ENCODE assay signal across 8 cellular contexts in the genomic region with DNA sequence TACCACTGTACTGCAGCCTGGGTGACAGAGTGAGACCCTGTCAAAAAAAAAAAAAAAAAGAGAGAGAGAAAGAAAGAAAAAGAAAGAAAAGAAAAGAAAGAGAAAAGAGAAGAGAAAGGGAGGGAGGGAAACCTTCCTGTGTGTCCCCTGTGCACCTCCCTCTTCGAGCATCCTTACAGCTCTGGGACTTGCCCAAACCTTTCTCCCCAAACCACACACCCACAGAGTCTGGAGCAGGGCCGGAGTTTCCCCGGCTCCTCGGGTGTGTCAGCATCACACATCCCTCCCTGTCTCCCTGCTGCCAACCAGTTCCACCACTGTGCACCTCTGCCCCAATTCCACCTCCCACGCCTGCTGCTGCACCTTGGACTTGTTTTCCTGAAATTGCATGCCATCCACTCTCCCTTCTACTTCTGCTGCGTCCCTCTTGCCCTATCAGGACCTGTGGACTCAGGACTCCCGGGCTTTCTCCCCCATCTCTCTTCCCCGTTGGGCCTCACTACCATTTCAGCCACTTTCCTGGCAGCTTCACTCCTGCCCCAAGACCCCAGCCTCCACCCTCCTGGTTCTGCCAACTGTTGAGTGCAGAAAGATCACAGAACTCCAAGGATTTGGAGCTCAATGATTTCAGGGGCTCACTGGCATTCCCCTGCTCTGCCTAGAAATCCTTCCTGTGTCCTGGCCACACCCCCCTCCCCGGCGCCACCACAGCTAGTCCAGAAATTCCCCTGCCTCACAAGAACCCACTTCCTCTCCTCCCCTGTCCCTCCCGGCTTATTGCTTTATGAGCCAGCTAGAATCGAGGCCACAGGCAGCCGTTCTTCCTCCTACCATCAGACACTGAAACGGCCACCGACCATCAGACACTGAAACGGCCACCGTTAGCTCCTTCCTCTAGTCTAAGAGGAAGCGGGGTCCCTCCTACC. TPM values are rescaled to one million over a fixed set of nuclear protein-coding genes. Genes with fewer than 3 reads are reported as not detected.
A peak's percentile ranks its signal among the peaks of the same experiment; 100 is the strongest.
DNase-seq lines count a peak whose midpoint lies in the region; ATAC-seq lines count a peak whose summit lies in the region.

No MANE protein-coding gene starts in this region.

- peak overlapping the region; percentile 7; the same call in 1 of the 2 replicates for H3K9ac ChIP-seq in Karpas-422 (ENCODE audit: low read length)

- H2AFZ ChIP-seq in Karpas-422 (ENCODE audit: low read length): no peak overlapping the region

- H4K20me1 ChIP-seq in Karpas-422 (ENCODE audit: insufficient read depth, low read depth, low read length): no peaks in the 10 kb centered on the region

- H3K27ac Mint-ChIP-seq in activated T-helper 17 cell treated with anti-CD3 and anti-CD28 coated beads, Interleukin-2, amount 50 U/mL, for 72 hours: peak overlapping the region; percentile 97
- H3K27ac Mint-ChIP-seq in immature natural killer cell: peak overlapping the region in 5 of 6 donors; percentile 17 to 74 (median 52)
- H3K27ac Mint-ChIP-seq in stimulated activated naive B cell treated with anti-CD40 and anti-IgM and Interleukin-4, amounts not matched to agents 10 μg/mL and 1 μg/mL and 100 μg/mL, for 72 hours: peak overlapping the region; percentile 84

- peaks cover 6% of the 10 kb centered on the region for H3K4me1 ChIP-seq in Karpas-422 (ENCODE audit: low read length)

- H3K27ac ChIP-seq in Karpas-422 (ENCODE audit: low read length): no peak overlapping the region

- peaks cover 12% of the 10 kb centered on the region for H3K36me3 Mint-ChIP-seq in activated T-helper 17 cell treated with anti-CD3 and anti-CD28 coated beads, Interleukin-2, amount 50 U/mL, for 72 hours (ENCODE audit: low read depth)
- H3K36me3 Mint-ChIP-seq in immature natural killer cell: peaks cover 0 to 16% (median 3%) of the 10 kb centered on the region in 3 donors
- peaks cover 15 to 17% of the 10 kb centered on the region in 2 donors for H3K36me3 Mint-ChIP-seq in stimulated activated naive B cell treated with anti-CD40 and anti-IgM and Interleukin-4, amounts not matched to agents 10 μg/mL and 1 μg/mL and 100 μg/mL, for 72 hours

- no peaks in the 10 kb centered on the region for H3K9me2 ChIP-seq in Karpas-422 (replicated peaks; ENCODE audit: insufficient read depth, low read length)

- H3K9me3 Mint-ChIP-seq in activated T-helper 17 cell treated with anti-CD3 and anti-CD28 coated beads, Interleukin-2, amount 50 U/mL, for 72 hours: no peaks in the 10 kb centered on the region
- no peaks in the 10 kb centered on the region for H3K9me3 Mint-ChIP-seq in immature natural killer cell
- no peaks in the 10 kb centered on the region for H3K9me3 Mint-ChIP-seq in stimulated activated naive B cell treated with anti-CD40 and anti-IgM and Interleukin-4, amounts not matched to agents 10 μg/mL and 1 μg/mL and 100 μg/mL, for 72 hours

- H3K36me3 ChIP-seq in Karpas-422 (ENCODE audit: insufficient read depth, low read length): no peaks in the 10 kb centered on the region

- H3K4me3 ChIP-seq in Karpas-422 (ENCODE audit: low read length): no peak overlapping the region

- DNase-seq in D341Med (ENCODE audit: low spot score) (peak; percentile 24), Karpas-422 (no peak), immature natural killer cell (no peak)
- DNase-seq in stimulated activated naive B cell treated with anti-CD40 and anti-IgM and Interleukin-4, amounts not matched to agents 10 μg/mL and 1 μg/mL and 100 μg/mL, for 72 hours: peak; percentile 23

- no peak overlapping the region for H3K4me2 ChIP-seq in Karpas-422 (ENCODE audit: low read depth, low read length, poor library complexity, severe bottlenecking)

- H3K79me2 ChIP-seq in Karpas-422 (ENCODE audit: low read length): no peaks in the 10 kb centered on the region

- peak overlapping the region; percentile 91 for H3K4me3 Mint-ChIP-seq in activated T-helper 17 cell treated with anti-CD3 and anti-CD28 coated beads, Interleukin-2, amount 50 U/mL, for 72 hours
- H3K4me3 Mint-ChIP-seq in immature natural killer cell: no peak overlapping the region
- H3K4me3 Mint-ChIP-seq in stimulated activated naive B cell treated with anti-CD40 and anti-IgM and Interleukin-4, amounts not matched to agents 10 μg/mL and 1 μg/mL and 100 μg/mL, for 72 hours: peak overlapping the region; percentile 55 to 72

- H3K9me3 ChIP-seq in Karpas-422 (ENCODE audit: low read length): no peaks in the 10 kb centered on the region

- H3K4me1 Mint-ChIP-seq in activated T-helper 17 cell treated with anti-CD3 and anti-CD28 coated beads, Interleukin-2, amount 50 U/mL, for 72 hours: peaks cover 14% of the 10 kb centered on the region
- H3K4me1 Mint-ChIP-seq in immature natural killer cell: peaks cover 11% of the 10 kb centered on the region in 2 donors
- peaks cover 16 to 23% of the 10 kb centered on the region in 2 donors for H3K4me1 Mint-ChIP-seq in stimulated activated naive B cell treated with anti-CD40 and anti-IgM and Interleukin-4, amounts not matched to agents 10 μg/mL and 1 μg/mL and 100 μg/mL, for 72 hours

- no peaks in the 10 kb centered on the region for H3K27me3 ChIP-seq in Karpas-422 (ENCODE audit: low read length)

- peak; percentile 92 for ATAC-seq in activated T-helper 17 cell treated with anti-CD3 and anti-CD28 coated beads, Interleukin-2, amount 50 U/mL, for 72 hours (replicated peaks)
- ATAC-seq in stimulated activated naive B cell treated with anti-CD40 and anti-IgM and Interleukin-4, amounts not matched to agents 10 μg/mL and 1 μg/mL and 100 μg/mL, for 72 hours (replicated peaks): peak; percentile 66 to 78
- ATAC-seq in HG02884 (IDR thresholded peaks at IDR 0.05; ENCODE audit: unreplicated experiment) (no peak), HG02571 (IDR thresholded peaks at IDR 0.05; ENCODE audit: unreplicated experiment) (no peak), HG02870 (IDR thresholded peaks at IDR 0.05; ENCODE audit: unreplicated experiment) (no peak)

- no peaks in the 10 kb centered on the region for H3K27me3 Mint-ChIP-seq in activated T-helper 17 cell treated with anti-CD3 and anti-CD28 coated beads, Interleukin-2, amount 50 U/mL, for 72 hours
- H3K27me3 Mint-ChIP-seq in immature natural killer cell (ENCODE audit: low read depth in 3 of 3): peaks cover 0 to 2% (median 0%) of the 10 kb centered on the region in 3 donors
- H3K27me3 Mint-ChIP-seq in stimulated activated naive B cell treated with anti-CD40 and anti-IgM and Interleukin-4, amounts not matched to agents 10 μg/mL and 1 μg/mL and 100 μg/mL, for 72 hours: no peaks in the 10 kb centered on the region

RNA-seq across cellular contexts. Expression of gene CDK3, which starts 3.7 kb away (rescaled TPM):
- 4.7 and 5.1 TPM in 2 replicates for total RNA-seq in Karpas-422 (2014; rRNA removed; shearing (Covaris generic); ENCODE audit: low replicate concordance)
- 1 to 10 TPM; 8.0 to 9.0 TPM for total RNA-seq in activated T-helper 17 cell treated with anti-CD3 and anti-CD28 coated beads, Interleukin-2, amount 50 U/mL, for 72 hours
- 1 to 10 TPM in 2 of 3 donors, not detected in 1; 1.0 to 1.1 TPM for polyA plus RNA-seq in immature natural killer cell

RNA-seq across cellular contexts. Expression of gene TEN1, which starts 17.9 kb away (rescaled TPM):
- 5.7 and 23.0 TPM in 2 replicates for total RNA-seq in Karpas-422 (2014; rRNA removed; shearing (Covaris generic); ENCODE audit: low replicate concordance)
- total RNA-seq in activated T-helper 17 cell treated with anti-CD3 and anti-CD28 coated beads, Interleukin-2, amount 50 U/mL, for 72 hours: 10 to 100 TPM; 15.3 to 18.5 TPM
- 10 to 100 TPM; 40.2 to 53.0 (median 43.7) TPM for polyA plus RNA-seq in immature natural killer cell

RNA-seq across cellular contexts. Expression of gene ACOX1, which starts 18.0 kb away (rescaled TPM):
- 18.2 and 22.5 TPM in 2 replicates for total RNA-seq in Karpas-422 (2014; rRNA removed; shearing (Covaris generic); ENCODE audit: low replicate concordance)
- total RNA-seq in activated T-helper 17 cell treated with anti-CD3 and anti-CD28 coated beads, Interleukin-2, amount 50 U/mL, for 72 hours: 10 to 100 TPM; 24.0 to 35.2 TPM
- polyA plus RNA-seq in immature natural killer cell: 10 to 100 TPM; 16.1 to 23.9 (median 19.1) TPM

RNA-seq across cellular contexts. Expression of gene EVPL, which starts 30.2 kb away (rescaled TPM):
- total RNA-seq in Karpas-422 (2014; rRNA removed; shearing (Covaris generic); ENCODE audit: low replicate concordance): 0.07 and 0.29 TPM in 2 replicates
- total RNA-seq in activated T-helper 17 cell treated with anti-CD3 and anti-CD28 coated beads, Interleukin-2, amount 50 U/mL, for 72 hours: under 1 TPM in 1 of 2 donors, not detected in 1; 0.11 TPM
- polyA plus RNA-seq in immature natural killer cell: not detected

RNA-seq across cellular contexts. Expression of gene FBF1, which starts 56.1 kb away (rescaled TPM):
- total RNA-seq in Karpas-422 (2014; rRNA removed; shearing (Covaris generic); ENCODE audit: low replicate concordance): 13.5 and 37.0 TPM in 2 replicates
- 10 to 100 TPM in 1 of 2 donors, 1 to 10 TPM in 1; 9.2 to 10.6 TPM for total RNA-seq in activated T-helper 17 cell treated with anti-CD3 and anti-CD28 coated beads, Interleukin-2, amount 50 U/mL, for 72 hours
- 1 to 10 TPM in 2 of 3 donors, not detected in 1; 1.6 to 7.6 TPM for polyA plus RNA-seq in immature natural killer cell

Comparison
In these comparisons a context has a peak if more than half of its experiments do, and no peak if none do; other contexts are left out.
1. DNase-seq: peak in D341Med (single experiment) and stimulated activated naive B cell treated with anti-CD40 and anti-IgM and Interleukin-4, amounts not matched to agents 10 μg/mL and 1 μg/mL and 100 μg/mL, for 72 hours (single experiment); none in Karpas-422 (single experiment) and immature natural killer cell (0 of 3).
2. ATAC-seq: peak in activated T-helper 17 cell treated with anti-CD3 and anti-CD28 coated beads, Interleukin-2, amount 50 U/mL, for 72 hours (single experiment) and stimulated activated naive B cell treated with anti-CD40 and anti-IgM and Interleukin-4, amounts not matched to agents 10 μg/mL and 1 μg/mL and 100 μg/mL, for 72 hours (2 of 2); none in HG02884 (single experiment), HG02571 (single experiment) and HG02870 (single experiment).
3. H3K4me3 Mint-ChIP-seq: peak in activated T-helper 17 cell treated with anti-CD3 and anti-CD28 coated beads, Interleukin-2, amount 50 U/mL, for 72 hours (single experiment) and stimulated activated naive B cell treated with anti-CD40 and anti-IgM and Interleukin-4, amounts not matched to agents 10 μg/mL and 1 μg/mL and 100 μg/mL, for 72 hours (2 of 2); none in immature natural killer cell (0 of 5).
4. Peak in every context shown above with its lines, with median percentiles within 50 percentile points of each other: H3K27ac Mint-ChIP-seq.